In the genomic region with DNA sequence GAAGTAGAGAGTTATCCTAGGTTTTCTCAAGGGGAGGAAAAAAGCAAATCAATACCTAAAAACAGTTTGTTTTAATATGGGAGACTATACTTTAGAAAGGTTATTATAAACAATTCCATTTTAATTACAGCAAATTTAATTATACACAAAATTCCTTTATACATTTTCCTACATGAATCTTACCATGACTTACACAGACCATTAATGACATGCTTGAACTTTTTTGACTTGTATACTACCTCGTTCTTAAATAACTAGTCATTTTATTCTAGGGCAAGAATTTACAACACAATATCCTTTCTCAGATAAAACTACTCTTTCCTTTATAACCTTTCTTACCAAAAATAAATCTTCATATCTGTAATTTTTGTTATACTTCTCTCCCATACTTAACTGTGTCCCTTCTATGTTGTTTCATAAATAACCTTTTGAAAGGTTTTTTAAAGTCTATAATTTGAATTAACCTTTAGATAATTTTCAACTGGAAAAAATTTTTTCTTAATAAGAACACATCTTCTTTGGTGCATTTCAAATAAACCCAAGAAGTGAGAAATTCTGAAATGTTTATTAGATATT, we compare ENCODE assay signal across 19 cellular contexts.
DNase-seq lines count a peak whose midpoint lies in the region; ATAC-seq and TF ChIP-seq lines count a peak whose summit lies in the region.
"Had no signal": no experiment of that assay in that cellular context is flagged by ENCODE, and none has a peak within 500 bp of the region (broad histone marks: within the 10 kb centered on the region; RNA-seq: fewer than 3 reads in every experiment).

No MANE protein-coding gene starts in this region.

- TF ChIP-seq CTCF in HCT116 (IDR thresholded peaks at IDR 0.05 in 2 of 3, conservative IDR thresholded peaks at IDR 0.05 in 1 of 3; ENCODE audit: borderline replicate concordance in 1 of 3, insufficient read depth in 1 of 3, low read depth in 2 of 3, low read length in 2 of 3) (no peak), fibroblast of pulmonary artery (IDR thresholded peaks at IDR 0.05; ENCODE audit: low read length, missing control alignments) (no peak)

- TF ChIP-seq RAD21 in HCT116 (IDR thresholded peaks at IDR 0.05; ENCODE audit: low read depth): no peak

- H3K27me3 ChIP-seq in HCT116 (ENCODE audit: insufficient read depth, low read length): no peaks in the 10 kb centered on the region
- H3K27me3 ChIP-seq: adrenal gland had no signal

- DNase-seq in ACHN (peak; percentile 7), HCT116 (ENCODE audit: low read depth, low spot score) (peak; percentile 34), RPMI7951 (ENCODE audit: low read depth) (peak; percentile 21), fibroblast of pulmonary artery (ENCODE audit: low read depth) (peak; percentile 1), occipital lobe (lab: John Stamatoyannopoulos, UW) (no peak), nucleus accumbens (lab: John Stamatoyannopoulos, UW) (no peak)
- DNase-seq: adrenal gland; DMS153; effector CD4-positive, alpha-beta T cell; kidney; NCI-H1694 treated with DMSO at 0.1 percent for 48 hours; NCI-H510A; PC-9; T1000 had no signal

- no peaks in the 10 kb centered on the region for H3K36me3 ChIP-seq in HCT116 (ENCODE audit: control insufficient read depth in 1 of 2, insufficient read depth in 2 of 2, low read length in 2 of 2)
- H3K36me3 ChIP-seq: adrenal gland, thoracic aorta had no signal

- H3K4me1 ChIP-seq in HCT116 (ENCODE audit: control insufficient read depth in 1 of 2, insufficient read depth in 2 of 2, low read length in 2 of 2): no peaks in the 10 kb centered on the region
- H3K4me1 ChIP-seq: adrenal gland had no signal

- in situ Hi-C loops in ACHN (cut with HindIII; ENCODE audit: low pct_ligation_motif_present, low pct_unique_long_range_greater_than_20kb, low sequenced_read_pairs): no loop called here

- H3K79me2 ChIP-seq in HCT116 (ENCODE audit: insufficient read depth, low read length): no peaks in the 10 kb centered on the region

- H3K27ac ChIP-seq in HCT116 (ENCODE audit: low read depth, low read length): no peak overlapping the region
- H3K27ac ChIP-seq: adrenal gland, PC-9, thoracic aorta had no signal

- H2AFZ ChIP-seq in HCT116 (ENCODE audit: low read depth, low read length, poor library complexity, severe bottlenecking): no peak overlapping the region
- H2AFZ ChIP-seq: PC-9 had no signal

- H3K4me3 ChIP-seq in HCT116 (replicated peaks in 1 of 2; ENCODE audit: low read depth in 1 of 2, low read length in 2 of 2) (no peak overlapping the region), fibroblast of pulmonary artery (replicated peaks; ENCODE audit: low read depth, low read length) (no peak overlapping the region)
- H3K4me3 ChIP-seq: PC-9, thoracic aorta had no signal

- H3K4me2 ChIP-seq in HCT116 (ENCODE audit: low read length): no peak overlapping the region
- H3K4me2 ChIP-seq: PC-9 had no signal

- no peaks in the 10 kb centered on the region for H3K9me2 ChIP-seq in HCT116 (ENCODE audit: insufficient read depth)

- RAD21 ChIA-PET in HCT116 (lab: Charles Lee; ENCODE audit: low non-redundant PET in 1 of 2, low total read pairs in 2 of 2, uncharacterized antibody in 2 of 2, unreplicated experiment in 2 of 2): no interaction called here

- ATAC-seq in HCT116 (no peak), GM21737 (IDR thresholded peaks at IDR 0.05; ENCODE audit: unreplicated experiment) (no peak), GM19324 (IDR thresholded peaks at IDR 0.05; ENCODE audit: low FRiP score, unreplicated experiment) (no peak)
- ATAC-seq: SK-N-SH treated with all-trans-retinoic acid at 6 μM for 48 hours; stimulated activated effector memory CD8-positive, alpha-beta T cell treated with anti-CD3 and anti-CD28 coated beads, Interleukin-12 subunit alpha, Interleukin-12 subunit beta, amount 100 ng/mL, for 72 hours had no signal

- H3K9ac ChIP-seq in HCT116 (ENCODE audit: low read length): no peak overlapping the region

- CTCF ChIA-PET in HCT116 (lab: Charles Lee): no interaction called here

- peaks cover 13 to 15% of the 10 kb centered on the region in 2 experiments; a peak in 3 of 4 replicates for H3K9me3 ChIP-seq in HCT116 (ENCODE audit: control insufficient read depth in 1 of 2, insufficient read depth in 1 of 2, low read depth in 1 of 2, low read length in 2 of 2)
- H3K9me3 ChIP-seq: adrenal gland, thoracic aorta had no signal

- no peak for TF ChIP-seq POLR2A in HCT116 (IDR thresholded peaks at IDR 0.05; ENCODE audit: borderline replicate concordance, extremely low read depth, insufficient read depth, insufficient read length)

- no TSS peak for BruUV-seq in HCT116 (replicated peaks; lab: Mats Ljungman, UMichigan)

- POLR2A ChIA-PET in HCT116 (lab: Charles Lee): no interaction called here

- no peaks in the 10 kb centered on the region for H4K20me1 ChIP-seq in HCT116 (ENCODE audit: insufficient read depth)

- intact Hi-C loops in HCT116 (cut with micrococcal nuclease): no loop called here

TF ChIP-seq in HCT116, 20 proteins besides CTCF, POLR2A, EP300 and RAD21:
- 0 out of 2 replicates have a peak, but pooled peaks have one; percentile 31 for TF ChIP-seq CBX3 (IDR thresholded peaks at IDR 0.05; ENCODE audit: low read depth)
- no peak for TF ChIP-seq CEBPB (IDR thresholded peaks at IDR 0.05; ENCODE audit: low read depth)

Comparison
In these comparisons a context has a peak if more than half of its experiments do, and no peak if none do; other contexts are left out.
1. DNase-seq: peak in ACHN (single experiment), HCT116 (single experiment), RPMI7951 (single experiment) and fibroblast of pulmonary artery (single experiment); none in occipital lobe (single experiment) and nucleus accumbens (0 of 56).